In genomic region chr11:124499711-124500110, GRCh38 we compare ENCODE assay signal across 19 cellular contexts. TPM values are rescaled to one million over a fixed set of nuclear protein-coding genes. Genes with fewer than 3 reads are reported as not detected.
DNase-seq lines count a peak whose midpoint lies in the region; ATAC-seq and TF ChIP-seq lines count a peak whose summit lies in the region.
"Had no signal": no experiment of that assay in that cellular context is flagged by ENCODE, and none has a peak within 500 bp of the region (broad histone marks: within the 10 kb centered on the region; RNA-seq: fewer than 3 reads in every experiment).

No MANE protein-coding gene starts in this region.

- CTCF ChIA-PET in WTC11 (lab: Charles Lee) = no interaction called here

- H3K27ac Mint-ChIP-seq in WTC11 (peak overlapping the region; percentile 4; the same call in 1 of the 2 replicates), nephron progenitor cell (no peak overlapping the region)
- H3K27ac Mint-ChIP-seq in stimulated activated naive B cell treated with anti-CD40 and anti-IgM and Interleukin-4, amounts not matched to agents 10 μg/mL and 1 μg/mL and 100 μg/mL, for 72 hours = no peak overlapping the region
- H3K27ac Mint-ChIP-seq: CD8-positive, alpha-beta T cell; HFFc6; IgD-negative memory B cell had no signal

- H3K27me3 Mint-ChIP-seq in WTC11 (ENCODE audit: low read depth) (no peaks in the 10 kb centered on the region; the same call in 1 of the 2 replicates), nephron progenitor cell (ENCODE audit: low read depth, poor library complexity) (peaks cover 3% of the 10 kb centered on the region)
- H3K27me3 Mint-ChIP-seq in stimulated activated naive B cell treated with anti-CD40 and anti-IgM and Interleukin-4, amounts not matched to agents 10 μg/mL and 1 μg/mL and 100 μg/mL, for 72 hours = peaks cover 15 to 23% of the 10 kb centered on the region in 2 donors

- peak; percentile 39 for ATAC-seq in WTC11
- ATAC-seq in GM21526 (IDR thresholded peaks at IDR 0.05; ENCODE audit: low FRiP score, unreplicated experiment) = no peak
- ATAC-seq in GM18519 (IDR thresholded peaks at IDR 0.05; ENCODE audit: low FRiP score, unreplicated experiment) = no peak
- ATAC-seq in stimulated activated naive B cell treated with anti-CD40 and anti-IgM and Interleukin-4, amounts not matched to agents 10 μg/mL and 1 μg/mL and 100 μg/mL, for 72 hours (replicated peaks) = no peak
- ATAC-seq: CD8-positive, alpha-beta T cell; HCT116; HepG2 had no signal

- POLR2A ChIA-PET in WTC11 (lab: Charles Lee) = no interaction called here

- TF ChIP-seq CTCF in WTC11 (IDR thresholded peaks at IDR 0.05) = no peak
- no peak for TF ChIP-seq CTCF in nephron progenitor cell (IDR thresholded peaks at IDR 0.05)

- H3K36me3 Mint-ChIP-seq in WTC11 = no peaks in the 10 kb centered on the region
- H3K36me3 Mint-ChIP-seq in nephron progenitor cell (ENCODE audit: low read depth) = no peaks in the 10 kb centered on the region
- H3K36me3 Mint-ChIP-seq in stimulated activated naive B cell treated with anti-CD40 and anti-IgM and Interleukin-4, amounts not matched to agents 10 μg/mL and 1 μg/mL and 100 μg/mL, for 72 hours = no peaks in the 10 kb centered on the region
- H3K36me3 Mint-ChIP-seq: CD8-positive, alpha-beta T cell; IgD-negative memory B cell had no signal

- H3K9me3 Mint-ChIP-seq in WTC11 (peaks cover 7% of the 10 kb centered on the region; the same call in 1 of the 2 replicates), nephron progenitor cell (peaks cover 4% of the 10 kb centered on the region)
- no peaks in the 10 kb centered on the region for H3K9me3 Mint-ChIP-seq in stimulated activated naive B cell treated with anti-CD40 and anti-IgM and Interleukin-4, amounts not matched to agents 10 μg/mL and 1 μg/mL and 100 μg/mL, for 72 hours
- H3K9me3 Mint-ChIP-seq: CD8-positive, alpha-beta T cell had no signal

- H3K4me1 Mint-ChIP-seq in WTC11 (peaks cover 23% of the 10 kb centered on the region), nephron progenitor cell (no peaks in the 10 kb centered on the region)
- no peaks in the 10 kb centered on the region for H3K4me1 Mint-ChIP-seq in stimulated activated naive B cell treated with anti-CD40 and anti-IgM and Interleukin-4, amounts not matched to agents 10 μg/mL and 1 μg/mL and 100 μg/mL, for 72 hours
- H3K4me1 Mint-ChIP-seq: IgD-negative memory B cell had no signal

- DNase-seq in WTC11 (ENCODE audit: low spot score) (no peak), inferior parietal cortex (ENCODE audit: extremely low spot score) (peak; percentile 52), occipital lobe (lab: John Stamatoyannopoulos, UW) (peak; percentile 58), nephron progenitor cell (no peak)
- no peak for DNase-seq in stimulated activated naive B cell treated with anti-CD40 and anti-IgM and Interleukin-4, amounts not matched to agents 10 μg/mL and 1 μg/mL and 100 μg/mL, for 72 hours
- DNase-seq: 8988T; Calu3; CD8-positive, alpha-beta T cell; DMS79 treated with DMSO at 0.1 percent for 48 hours; GF-D8; GOT3; H7; HFFc6 had no signal

- H3K4me3 Mint-ChIP-seq in WTC11 = no peak overlapping the region
- no peak overlapping the region for H3K4me3 Mint-ChIP-seq in nephron progenitor cell
- H3K4me3 Mint-ChIP-seq in stimulated activated naive B cell treated with anti-CD40 and anti-IgM and Interleukin-4, amounts not matched to agents 10 μg/mL and 1 μg/mL and 100 μg/mL, for 72 hours = no peak overlapping the region
- H3K4me3 Mint-ChIP-seq: CD8-positive, alpha-beta T cell; HFFc6; IgD-negative memory B cell had no signal

TF ChIP-seq in WTC11, 78 proteins besides CTCF, POLR2A, EP300 and RAD21:
- no peak for TF ChIP-seq ZNF138 (CRISPR knock-in tag; conservative IDR thresholded peaks at IDR 0.05)
- no peak for TF ChIP-seq NFATC4 (CRISPR knock-in tag; IDR thresholded peaks at IDR 0.05)
- TF ChIP-seq ELF4 (CRISPR knock-in tag; IDR thresholded peaks at IDR 0.05; ENCODE audit: low read depth) = no peak
- no peak for TF ChIP-seq ZNF317 (CRISPR knock-in tag; IDR thresholded peaks at IDR 0.05; ENCODE audit: borderline replicate concordance, low read depth)
- no peak for TF ChIP-seq E2F5 (CRISPR knock-in tag; IDR thresholded peaks at IDR 0.05)
- no peak for TF ChIP-seq FOXJ3 (CRISPR knock-in tag; IDR thresholded peaks at IDR 0.05; ENCODE audit: borderline replicate concordance)
- TF ChIP-seq USF2 (CRISPR knock-in tag; IDR thresholded peaks at IDR 0.05) = no peak
- TF ChIP-seq EMX1 (CRISPR knock-in tag; IDR thresholded peaks at IDR 0.05) = no peak
- no peak for TF ChIP-seq HMGXB4 (CRISPR knock-in tag; IDR thresholded peaks at IDR 0.05)
- no peak for TF ChIP-seq GABPB1 (CRISPR knock-in tag; IDR thresholded peaks at IDR 0.05)

RNA-seq across cellular contexts. Expression of gene OR8B12, which starts 43.7 kb away (rescaled TPM):
- total RNA-seq in WTC11 (2021) (not detected in 3 replicates), occipital lobe (not detected)
- total RNA-seq: A673; Calu3; CD8-positive, alpha-beta T cell; H7; HepG2; HFFc6 had no signal

RNA-seq across cellular contexts. Expression of gene OR8B8, which starts 54.2 kb away (rescaled TPM):
- total RNA-seq in WTC11 (2021) (not detected in 3 replicates), occipital lobe (not detected)
- total RNA-seq: A673; Calu3; CD8-positive, alpha-beta T cell; H7; HepG2; HFFc6 had no signal

Comparison
In these comparisons a context has a peak if more than half of its experiments do, and no peak if none do; other contexts are left out.
1. DNase-seq: peak in inferior parietal cortex (single experiment) and occipital lobe (single experiment); none in WTC11 (single experiment), nephron progenitor cell (single experiment) and stimulated activated naive B cell treated with anti-CD40 and anti-IgM and Interleukin-4, amounts not matched to agents 10 μg/mL and 1 μg/mL and 100 μg/mL, for 72 hours (single experiment).